In the genomic region with DNA sequence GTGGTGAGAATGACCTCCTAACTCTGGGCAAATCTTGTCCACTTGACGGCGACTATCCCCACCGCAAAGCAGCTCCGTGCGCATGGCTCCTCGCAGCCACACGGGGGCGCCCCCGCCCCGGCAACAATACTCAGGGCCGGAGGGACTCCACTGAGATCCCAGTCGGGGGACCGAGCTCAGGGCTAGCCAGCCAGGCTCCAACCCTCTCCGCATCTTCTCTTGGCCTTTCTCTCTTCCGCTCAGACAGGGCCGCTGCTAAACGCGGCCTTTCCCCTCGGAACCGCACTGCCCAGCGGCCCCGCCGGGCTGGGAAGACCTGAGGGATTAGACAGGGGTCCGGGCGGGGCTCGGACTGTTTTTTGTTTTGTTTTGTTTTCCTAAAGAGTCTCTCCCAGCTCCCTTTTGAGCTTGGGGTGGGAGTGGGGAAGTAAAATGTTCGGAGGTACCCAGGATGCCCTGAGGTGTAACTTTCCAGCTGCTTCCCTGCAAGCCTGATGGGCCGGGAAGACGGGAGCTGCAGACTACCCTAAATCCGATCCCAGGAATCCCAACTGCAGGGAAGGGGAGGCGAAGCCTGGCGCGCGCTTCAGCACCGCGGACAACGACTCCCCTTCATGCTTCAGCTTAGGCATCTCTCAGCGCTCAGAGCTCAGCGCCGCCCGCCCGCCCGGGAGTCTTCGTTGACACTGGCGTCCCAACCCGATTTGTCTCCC, we compare ENCODE assay signal across 8 cellular contexts. TPM values are rescaled to one million over a fixed set of nuclear protein-coding genes. Genes with fewer than 3 reads are reported as not detected.
DNase-seq lines count a peak whose midpoint lies in the region; ATAC-seq and TF ChIP-seq lines count a peak whose summit lies in the region.

No MANE protein-coding gene starts in this region.

- H3K27ac Mint-ChIP-seq in T-helper 1 cell treated with Interleukin-12 subunit alpha and Interleukin-12 subunit beta and Interleukin-4 antibody, amounts not matched to agents 30 μg/mL and 1 μg/mL, for 36 hours = peak overlapping the region; percentile 38

- H3K4me3 Mint-ChIP-seq in T-helper 1 cell treated with Interleukin-12 subunit alpha and Interleukin-12 subunit beta and Interleukin-4 antibody, amounts not matched to agents 30 μg/mL and 1 μg/mL, for 36 hours = peak overlapping the region; percentile 88

- H3K36me3 Mint-ChIP-seq in T-helper 1 cell treated with Interleukin-12 subunit alpha and Interleukin-12 subunit beta and Interleukin-4 antibody, amounts not matched to agents 30 μg/mL and 1 μg/mL, for 36 hours (ENCODE audit: low read depth) = no peaks in the 10 kb centered on the region

- H3K4me1 ChIP-seq in HEK293 (ENCODE audit: control insufficient read depth, insufficient read depth, low read length) (peaks cover 6% of the 10 kb centered on the region), prostate gland (replicated peaks) (no peaks in the 10 kb centered on the region)

- TF ChIP-seq CTCF in HEK293 (tag by site-specific recombination; IDR thresholded peaks at IDR 0.05) = peak; percentile 96
- peak; percentile 50 to 82 (median 70) for TF ChIP-seq CTCF in prostate gland (IDR thresholded peaks at IDR 0.05)

- H3K27me3 Mint-ChIP-seq in T-helper 1 cell treated with Interleukin-12 subunit alpha and Interleukin-12 subunit beta and Interleukin-4 antibody, amounts not matched to agents 30 μg/mL and 1 μg/mL, for 36 hours (ENCODE audit: low read depth) = peaks cover 27% of the 10 kb centered on the region

- TF ChIP-seq POLR2A in prostate gland (IDR thresholded peaks at IDR 0.05) = no peak

- WGBS in prostate gland = 2% methylated on average over 46 of the region's 46 CpGs

- intact Hi-C loops in left ventricle myocardium superior (cut with micrococcal nuclease) = no loop called here
- intact Hi-C loops in prostate gland (cut with DNase I) = loop anchor here (5.0 kb wide), 1 partner anchor 171 kb away; no protein-coding TSS in a partner anchor

- no peaks in the 10 kb centered on the region for H3K36me3 ChIP-seq in HEK293 (ENCODE audit: control insufficient read depth in 2 of 2, insufficient read depth in 1 of 2, low read length in 2 of 2)
- H3K36me3 ChIP-seq in prostate gland = no peaks in the 10 kb centered on the region

- H3K27ac ChIP-seq in HEK293 (ENCODE audit: extremely low read depth, low read depth, low read length) (no peak overlapping the region), angular gyrus (ENCODE audit: low read depth, low read length) (peak overlapping the region; percentile 0), prostate gland (no peak overlapping the region)

- CTCF ChIA-PET in HEK293 (lab: Yijun Ruan, JAX) = interaction anchor here (0.6 to 8.4 kb wide), 58 partner anchors 10 to 635 kb away, joined by 3 to 178 read pairs (median 4); partner anchors contain the start of genes HPS6, NPM3 and OGA

- ATAC-seq in left ventricle myocardium superior = peak; percentile 83
- ATAC-seq in GM18502 (IDR thresholded peaks at IDR 0.05; ENCODE audit: poor library complexity, unreplicated experiment) = no peak

- H3K27me3 ChIP-seq in prostate gland (replicated peaks; ENCODE audit: insufficient read depth) = no peaks in the 10 kb centered on the region

- DNase-seq in GM03348 (ENCODE audit: low spot score) = peak; percentile 90
- peak; percentile 55 for DNase-seq in NCI-H1048 (lab: John Stamatoyannopoulos, UW)
- DNase-seq in left ventricle myocardium superior = peak; percentile 89
- peak; percentile 55 for DNase-seq in prostate gland (ENCODE audit: low spot score)

- peaks cover 26% of the 10 kb centered on the region for H3K4me1 Mint-ChIP-seq in T-helper 1 cell treated with Interleukin-12 subunit alpha and Interleukin-12 subunit beta and Interleukin-4 antibody, amounts not matched to agents 30 μg/mL and 1 μg/mL, for 36 hours (ENCODE audit: low read depth)

- POLR2A ChIA-PET in HEK293 (lab: Yijun Ruan, JAX) = interaction anchor here (0.5 to 2.7 kb wide), 8 partner anchors 22 to 316 kb away, joined by 3 to 24 read pairs (median 4); partner anchors contain the start of gene OGA

- H3K9me3 Mint-ChIP-seq in T-helper 1 cell treated with Interleukin-12 subunit alpha and Interleukin-12 subunit beta and Interleukin-4 antibody, amounts not matched to agents 30 μg/mL and 1 μg/mL, for 36 hours = no peaks in the 10 kb centered on the region

- H3K9me3 ChIP-seq in HEK293 (ENCODE audit: control insufficient read depth, insufficient read depth, low read depth, low read length) (no peaks in the 10 kb centered on the region), prostate gland (no peaks in the 10 kb centered on the region)

- H3K4me3 ChIP-seq in HEK293 (ENCODE audit: low read depth, low read length) (peak overlapping the region; percentile 2), prostate gland (no peak overlapping the region)

TF ChIP-seq in HEK293, 187 proteins besides CTCF, POLR2A, EP300 and RAD21 (continues in another document):
- no peak for TF ChIP-seq ZNF701 (tag by site-specific recombination; IDR thresholded peaks at IDR 0.05)
- TF ChIP-seq ZNF24 (tag by site-specific recombination; IDR thresholded peaks at IDR 0.05) = no peak
- no peak for TF ChIP-seq IKZF3 (tag by site-specific recombination; IDR thresholded peaks at IDR 0.05)
- TF ChIP-seq ZBTB6 (tag by site-specific recombination; IDR thresholded peaks at IDR 0.05) = no peak
- TF ChIP-seq KLF9 (tag by site-specific recombination; IDR thresholded peaks at IDR 0.05; ENCODE audit: low read depth) = no peak
- no peak for TF ChIP-seq ZNF239 (tag by site-specific recombination; IDR thresholded peaks at IDR 0.05)
- TF ChIP-seq ZNF777 (tag by site-specific recombination; IDR thresholded peaks at IDR 0.05; ENCODE audit: borderline replicate concordance) = no peak
- peak; percentile 24; the same call in 1 of the 2 replicates for TF ChIP-seq ZNF394 (tag by site-specific recombination; IDR thresholded peaks at IDR 0.05; ENCODE audit: borderline replicate concordance)
- TF ChIP-seq, protein P1, sequence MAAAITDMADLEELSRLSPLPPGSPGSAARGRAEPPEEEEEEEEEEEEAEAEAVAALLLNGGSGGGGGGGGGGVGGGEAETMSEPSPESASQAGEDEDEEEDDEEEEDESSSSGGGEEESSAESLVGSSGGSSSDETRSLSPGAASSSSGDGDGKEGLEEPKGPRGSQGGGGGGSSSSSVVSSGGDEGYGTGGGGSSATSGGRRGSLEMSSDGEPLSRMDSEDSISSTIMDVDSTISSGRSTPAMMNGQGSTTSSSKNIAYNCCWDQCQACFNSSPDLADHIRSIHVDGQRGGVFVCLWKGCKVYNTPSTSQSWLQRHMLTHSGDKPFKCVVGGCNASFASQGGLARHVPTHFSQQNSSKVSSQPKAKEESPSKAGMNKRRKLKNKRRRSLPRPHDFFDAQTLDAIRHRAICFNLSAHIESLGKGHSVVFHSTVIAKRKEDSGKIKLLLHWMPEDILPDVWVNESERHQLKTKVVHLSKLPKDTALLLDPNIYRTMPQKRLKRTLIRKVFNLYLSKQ (tag by site-specific recombination; IDR thresholded peaks at IDR 0.05; ENCODE audit: borderline replicate concordance) = no peak
- no peak for TF ChIP-seq GLI4 (tag by site-specific recombination; IDR thresholded peaks at IDR 0.05)
- TF ChIP-seq ZNF501 (tag by site-specific recombination; IDR thresholded peaks at IDR 0.05) = no peak
- TF ChIP-seq ZNF266 (tag by site-specific recombination; IDR thresholded peaks at IDR 0.05; ENCODE audit: low read depth) = no peak
- TF ChIP-seq GLIS1 (tag by site-specific recombination; IDR thresholded peaks at IDR 0.05) = peak; percentile 41; the same call in 1 of the 2 replicates
- TF ChIP-seq ZNF548 (tag by site-specific recombination; IDR thresholded peaks at IDR 0.05) = no peak
- TF ChIP-seq ZNF768 (tag by site-specific recombination; IDR thresholded peaks at IDR 0.05) = no peak
- TF ChIP-seq, protein P2, sequence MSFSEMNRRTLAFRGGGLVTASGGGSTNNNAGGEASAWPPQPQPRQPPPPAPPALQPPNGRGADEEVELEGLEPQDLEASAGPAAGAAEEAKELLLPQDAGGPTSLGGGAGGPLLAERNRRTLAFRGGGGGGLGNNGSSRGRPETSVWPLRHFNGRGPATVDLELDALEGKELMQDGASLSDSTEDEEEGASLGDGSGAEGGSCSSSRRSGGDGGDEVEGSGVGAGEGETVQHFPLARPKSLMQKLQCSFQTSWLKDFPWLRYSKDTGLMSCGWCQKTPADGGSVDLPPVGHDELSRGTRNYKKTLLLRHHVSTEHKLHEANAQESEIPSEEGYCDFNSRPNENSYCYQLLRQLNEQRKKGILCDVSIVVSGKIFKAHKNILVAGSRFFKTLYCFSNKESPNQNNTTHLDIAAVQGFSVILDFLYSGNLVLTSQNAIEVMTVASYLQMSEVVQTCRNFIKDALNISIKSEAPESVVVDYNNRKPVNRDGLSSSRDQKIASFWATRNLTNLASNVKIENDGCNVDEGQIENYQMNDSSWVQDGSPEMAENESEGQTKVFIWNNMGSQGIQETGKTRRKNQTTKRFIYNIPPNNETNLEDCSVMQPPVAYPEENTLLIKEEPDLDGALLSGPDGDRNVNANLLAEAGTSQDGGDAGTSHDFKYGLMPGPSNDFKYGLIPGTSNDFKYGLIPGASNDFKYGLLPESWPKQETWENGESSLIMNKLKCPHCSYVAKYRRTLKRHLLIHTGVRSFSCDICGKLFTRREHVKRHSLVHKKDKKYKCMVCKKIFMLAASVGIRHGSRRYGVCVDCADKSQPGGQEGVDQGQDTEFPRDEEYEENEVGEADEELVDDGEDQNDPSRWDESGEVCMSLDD (tag by site-specific recombination; IDR thresholded peaks at IDR 0.05) = no peak; the same call in 1 of the 2 replicates
- TF ChIP-seq ZNF747 (tag by site-specific recombination; IDR thresholded peaks at IDR 0.05) = no peak
- peak; percentile 84 for TF ChIP-seq WT1 (tag by site-specific recombination; IDR thresholded peaks at IDR 0.05)
- TF ChIP-seq ZNF654 (tag by site-specific recombination; IDR thresholded peaks at IDR 0.05; ENCODE audit: low read depth) = peak; percentile 95
- TF ChIP-seq ZNF596 (tag by site-specific recombination; IDR thresholded peaks at IDR 0.05) = no peak
- no peak for TF ChIP-seq ZFHX2 (tag by site-specific recombination; conservative IDR thresholded peaks at IDR 0.05)

RNA-seq across cellular contexts. Expression of gene KCNIP2, which starts 2.7 kb away (rescaled TPM):
- total RNA-seq in left ventricle myocardium superior (568 TPM), prostate gland (1 to 10 TPM; 2.6 to 3.0 TPM)

RNA-seq across cellular contexts. Expression of gene OGA, which starts 22.7 kb away (rescaled TPM):
- 79.8 TPM for total RNA-seq in left ventricle myocardium superior
- 100 to 1,000 TPM in 1 of 2 donors, 10 to 100 TPM in 1; 82.5 to 143 TPM for total RNA-seq in prostate gland

RNA-seq across cellular contexts. Expression of gene NPM3, which starts 57.7 kb away (rescaled TPM):
- 8.4 TPM for total RNA-seq in left ventricle myocardium superior
- 10 to 100 TPM; 43.7 to 47.4 TPM for total RNA-seq in prostate gland

Comparison
In these comparisons a context has a peak if more than half of its experiments do, and no peak if none do; other contexts are left out.
1. RNA of gene KCNIP2, which starts 2.7 kb away (total RNA-seq): 568 TPM in left ventricle myocardium superior (single experiment); 2.6 to 3.0 TPM in prostate gland; every median in the first group is over 100 times any median in the second.
2. Peak in every context shown above with its lines, with median percentiles within 50 percentile points of each other: DNase-seq.